In genomic region chrX:52933976-52934703, GRCh38 we compare ENCODE assay signal across 8 cellular contexts. TPM values are rescaled to one million over a fixed set of nuclear protein-coding genes. Genes with fewer than 3 reads are reported as not detected.
DNase-seq lines count a peak whose midpoint lies in the region; ATAC-seq lines count a peak whose summit lies in the region.

No MANE protein-coding gene starts in this region.

- peaks cover 4% of the 10 kb centered on the region for H3K4me1 Mint-ChIP-seq in activated T-helper 17 cell treated with anti-CD3 and anti-CD28 coated beads, Interleukin-2, amount 50 U/mL, for 72 hours
- peaks cover 17 to 20% of the 10 kb centered on the region in 2 donors for H3K4me1 Mint-ChIP-seq in immature natural killer cell

- peak overlapping the region; percentile 89 for H3K4me3 Mint-ChIP-seq in activated T-helper 17 cell treated with anti-CD3 and anti-CD28 coated beads, Interleukin-2, amount 50 U/mL, for 72 hours
- peak overlapping the region; percentile 86 to 97 (median 93) for H3K4me3 Mint-ChIP-seq in immature natural killer cell

- H3K27ac ChIP-seq in substantia nigra (ENCODE audit: low read depth, low read length, poor library complexity, severe bottlenecking), result peak overlapping the region; percentile 96

- DNase-seq in NCI-H1092 treated with DMSO at 0.1 percent for 48 hours (lab: John Stamatoyannopoulos, UW) (peak; percentile 57), NCI-H1092 (lab: John Stamatoyannopoulos, UW) (no peak), immature natural killer cell (peak in 1 of 3 donors; percentile 5), substantia nigra (lab: John Stamatoyannopoulos, UW) (peak in 1 of 49 donors; percentile 0), SW 1271 (lab: John Stamatoyannopoulos, UW) (no peak)

- H3K27ac Mint-ChIP-seq in activated T-helper 17 cell treated with anti-CD3 and anti-CD28 coated beads, Interleukin-2, amount 50 U/mL, for 72 hours, result peak overlapping the region; percentile 98
- peak overlapping the region; percentile 96 to 99 (median 98) for H3K27ac Mint-ChIP-seq in immature natural killer cell

- H3K9me3 Mint-ChIP-seq in activated T-helper 17 cell treated with anti-CD3 and anti-CD28 coated beads, Interleukin-2, amount 50 U/mL, for 72 hours, result no peaks in the 10 kb centered on the region
- H3K9me3 Mint-ChIP-seq in immature natural killer cell, result peaks cover 0 to 7% (median 0%) of the 10 kb centered on the region in 6 donors

- no peaks in the 10 kb centered on the region for H3K27me3 Mint-ChIP-seq in activated T-helper 17 cell treated with anti-CD3 and anti-CD28 coated beads, Interleukin-2, amount 50 U/mL, for 72 hours
- H3K27me3 Mint-ChIP-seq in immature natural killer cell (ENCODE audit: low read depth in 3 of 3), result peaks cover 15 to 27% (median 18%) of the 10 kb centered on the region in 3 donors

- ATAC-seq in HG03175 (IDR thresholded peaks at IDR 0.05; ENCODE audit: unreplicated experiment), result peak; percentile 30
- no peak for ATAC-seq in activated T-helper 17 cell treated with anti-CD3 and anti-CD28 coated beads, Interleukin-2, amount 50 U/mL, for 72 hours (replicated peaks)
- no peak for ATAC-seq in HG03097 (IDR thresholded peaks at IDR 0.05; ENCODE audit: low FRiP score, unreplicated experiment)

- peaks cover 14% of the 10 kb centered on the region for H3K36me3 Mint-ChIP-seq in activated T-helper 17 cell treated with anti-CD3 and anti-CD28 coated beads, Interleukin-2, amount 50 U/mL, for 72 hours (ENCODE audit: low read depth)
- H3K36me3 Mint-ChIP-seq in immature natural killer cell, result no peaks in the 10 kb centered on the region

RNA-seq across cellular contexts. Expression of gene FAM156A, which starts 24.2 kb away (rescaled TPM):
- 10 to 100 TPM; 36.1 to 39.3 TPM for total RNA-seq in activated T-helper 17 cell treated with anti-CD3 and anti-CD28 coated beads, Interleukin-2, amount 50 U/mL, for 72 hours
- 1 to 10 TPM; 4.6 to 6.4 (median 5.6) TPM for polyA plus RNA-seq in immature natural killer cell

RNA-seq across cellular contexts. Expression of gene FAM156B, which starts 37.0 kb away (rescaled TPM):
- 10 to 100 TPM; 12.4 to 16.1 TPM for total RNA-seq in activated T-helper 17 cell treated with anti-CD3 and anti-CD28 coated beads, Interleukin-2, amount 50 U/mL, for 72 hours
- 10 to 100 TPM in 1 of 3 donors, 1 to 10 TPM in 2; 3.0 to 12.2 (median 6.9) TPM for polyA plus RNA-seq in immature natural killer cell
